ENCODE assay signal across 1 cellular context in the genomic region with DNA sequence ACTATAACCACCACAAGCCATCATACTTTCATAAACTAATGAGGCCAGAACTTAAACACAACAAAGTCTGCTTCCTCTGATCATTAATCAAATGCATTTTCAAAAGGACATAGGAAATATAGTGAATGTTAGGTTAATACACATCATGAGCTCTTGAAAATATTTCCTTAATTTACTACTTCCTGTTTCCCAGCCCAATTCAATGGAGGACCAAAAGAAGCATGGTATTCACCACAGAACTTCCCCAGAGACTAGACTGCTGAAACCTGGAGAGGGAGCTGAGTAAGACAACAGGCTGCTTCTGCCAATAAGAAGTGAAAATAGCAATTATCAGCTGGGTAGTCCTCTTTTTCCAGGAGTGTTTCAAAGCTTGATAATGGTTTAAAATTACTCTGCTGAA.
TF ChIP-seq lines count a peak whose summit lies in the region.

No MANE protein-coding gene starts in this region.

TF ChIP-seq in GM12878, 131 proteins besides CTCF, POLR2A, EP300 and RAD21:
- TF ChIP-seq, protein P1, sequence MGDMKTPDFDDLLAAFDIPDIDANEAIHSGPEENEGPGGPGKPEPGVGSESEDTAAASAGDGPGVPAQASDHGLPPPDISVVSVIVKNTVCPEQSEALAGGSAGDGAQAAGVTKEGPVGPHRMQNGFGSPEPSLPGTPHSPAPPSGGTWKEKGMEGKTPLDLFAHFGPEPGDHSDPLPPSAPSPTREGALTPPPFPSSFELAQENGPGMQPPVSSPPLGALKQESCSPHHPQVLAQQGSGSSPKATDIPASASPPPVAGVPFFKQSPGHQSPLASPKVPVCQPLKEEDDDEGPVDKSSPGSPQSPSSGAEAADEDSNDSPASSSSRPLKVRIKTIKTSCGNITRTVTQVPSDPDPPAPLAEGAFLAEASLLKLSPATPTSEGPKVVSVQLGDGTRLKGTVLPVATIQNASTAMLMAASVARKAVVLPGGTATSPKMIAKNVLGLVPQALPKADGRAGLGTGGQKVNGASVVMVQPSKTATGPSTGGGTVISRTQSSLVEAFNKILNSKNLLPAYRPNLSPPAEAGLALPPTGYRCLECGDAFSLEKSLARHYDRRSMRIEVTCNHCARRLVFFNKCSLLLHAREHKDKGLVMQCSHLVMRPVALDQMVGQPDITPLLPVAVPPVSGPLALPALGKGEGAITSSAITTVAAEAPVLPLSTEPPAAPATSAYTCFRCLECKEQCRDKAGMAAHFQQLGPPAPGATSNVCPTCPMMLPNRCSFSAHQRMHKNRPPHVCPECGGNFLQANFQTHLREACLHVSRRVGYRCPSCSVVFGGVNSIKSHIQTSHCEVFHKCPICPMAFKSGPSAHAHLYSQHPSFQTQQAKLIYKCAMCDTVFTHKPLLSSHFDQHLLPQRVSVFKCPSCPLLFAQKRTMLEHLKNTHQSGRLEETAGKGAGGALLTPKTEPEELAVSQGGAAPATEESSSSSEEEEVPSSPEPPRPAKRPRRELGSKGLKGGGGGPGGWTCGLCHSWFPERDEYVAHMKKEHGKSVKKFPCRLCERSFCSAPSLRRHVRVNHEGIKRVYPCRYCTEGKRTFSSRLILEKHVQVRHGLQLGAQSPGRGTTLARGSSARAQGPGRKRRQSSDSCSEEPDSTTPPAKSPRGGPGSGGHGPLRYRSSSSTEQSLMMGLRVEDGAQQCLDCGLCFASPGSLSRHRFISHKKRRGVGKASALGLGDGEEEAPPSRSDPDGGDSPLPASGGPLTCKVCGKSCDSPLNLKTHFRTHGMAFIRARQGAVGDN (IDR thresholded peaks at IDR 0.05): no peak
- 0 out of 4 replicates have a peak, but pooled peaks of 1 of the 2 experiments have one; percentile 12 for TF ChIP-seq IKZF2 (IDR thresholded peaks at IDR 0.05)
- TF ChIP-seq CHD4 (IDR thresholded peaks at IDR 0.05): no peak
TF ChIP-seq in GM12878: peak in this region for 1.
